In genomic region chr7:82886324-82886723, GRCh38 we compare ENCODE assay signal across 32 cellular contexts.
"Had no signal": no experiment of that assay in that cellular context is flagged by ENCODE, and none has a peak within 500 bp of the region (broad histone marks: within the 10 kb centered on the region; RNA-seq: fewer than 3 reads in every experiment).

No MANE protein-coding gene starts in this region.

- H3K4me2 ChIP-seq: hepatocyte had no signal

- H3K36me3 ChIP-seq: adrenal gland, cardiac muscle cell, esophagus muscularis mucosa, gastroesophageal sphincter, heart right ventricle, WERI-Rb-1 had no signal

- DNase-seq: activated B cell treated with CpG ODN at 0.5 μM for 24 hours; activated CD4-positive, alpha-beta T cell treated with anti-CD3 and anti-CD28 coated beads for 48 hours; activated CD4-positive, alpha-beta T cell treated with anti-CD3 and anti-CD28 coated beads, Interleukin-2, amount 50 U/mL, for 1 hour; activated CD4-positive, alpha-beta T cell treated with anti-CD3 and anti-CD28 coated beads, Interleukin-2, amount 50 U/mL, for 48 hours; activated CD8-positive, alpha-beta memory T cell treated with anti-CD3 and anti-CD28 coated beads for 24 hours; activated CD8-positive, alpha-beta T cell treated with anti-CD3 and anti-CD28 coated beads for 36 hours; activated effector memory CD4-positive, alpha-beta T cell treated with Interleukin-2 at 50 U/mL for 16 hours; activated gamma-delta T cell treated with Interleukin-2 at 50 U/mL for 16 hours; activated naive CD4-positive, alpha-beta T cell treated with anti-CD3 and anti-CD28 coated beads, Interleukin-2, amount 50 U/mL, for 16 hours; activated naive CD4-positive, alpha-beta T cell treated with Interleukin-2 at 50 U/mL for 16 hours; activated T-cell treated with anti-CD3 and anti-CD28 coated beads, Interleukin-2, amount 50 U/mL, for 4 hours; adrenal gland; amygdala; aorta; body of pancreas; central memory CD4-positive, alpha-beta T cell; cerebellar nuclear complex; dorsolateral prefrontal cortex; effector memory CD8-positive, alpha-beta T cell; erythroblast; foreskin keratinocyte; heart right ventricle; T-helper 17 cell; T1000; WERI-Rb-1 had no signal

- H3K79me2 ChIP-seq: hepatocyte had no signal

- H3K27me3 ChIP-seq: adrenal gland, body of pancreas, cardiac muscle cell, dorsolateral prefrontal cortex, esophagus muscularis mucosa, foreskin keratinocyte, gastroesophageal sphincter, heart right ventricle, hepatocyte had no signal

- H3K4me3 ChIP-seq: adrenal gland, body of pancreas, cardiac muscle cell, coronary artery, dorsolateral prefrontal cortex, esophagus muscularis mucosa, gastroesophageal sphincter, heart right ventricle, hepatocyte had no signal

- ATAC-seq: activated CD4-positive, CD25-positive, alpha-beta regulatory T cell treated with anti-CD3 and anti-CD28 coated beads, Interleukin-2, amount 50 U/mL, for 24 hours; activated CD8-positive, alpha-beta T cell treated with anti-CD3 and anti-CD28 coated beads for 36 hours; activated T-cell treated with anti-CD3 and anti-CD28 coated beads, Interleukin-2, amount 50 U/mL, for 4 hours; activated T-helper 17 cell treated with anti-CD3 and anti-CD28 coated beads, Interleukin-2, amount 50 U/mL, for 72 hours; body of pancreas; effector memory CD8-positive, alpha-beta T cell; foreskin keratinocyte; gastroesophageal sphincter; heart right ventricle; T-helper 17 cell had no signal

- H3K27ac ChIP-seq: adrenal gland, body of pancreas, cardiac muscle cell, coronary artery, dorsolateral prefrontal cortex, esophagus muscularis mucosa, foreskin keratinocyte, gastroesophageal sphincter, heart right ventricle, hepatocyte, WERI-Rb-1 had no signal

- H2AFZ ChIP-seq: hepatocyte had no signal

- H3K9me3 ChIP-seq: adrenal gland, body of pancreas, esophagus muscularis mucosa, gastroesophageal sphincter had no signal

- H3K4me1 ChIP-seq: adrenal gland, body of pancreas, esophagus muscularis mucosa, foreskin keratinocyte, gastroesophageal sphincter, heart right ventricle had no signal
